In genomic region chr6:136677344-136677743, GRCh38 we compare ENCODE assay signal across 21 cellular contexts.
DNase-seq lines count a peak whose midpoint lies in the region; ATAC-seq and TF ChIP-seq lines count a peak whose summit lies in the region.
"Had no signal": no experiment of that assay in that cellular context is flagged by ENCODE, and none has a peak within 500 bp of the region (broad histone marks: within the 10 kb centered on the region; RNA-seq: fewer than 3 reads in every experiment).

No MANE protein-coding gene starts in this region.

- no peak overlapping the region for H3K4me3 Mint-ChIP-seq in Calu3 (ENCODE audit: low read depth, unreplicated experiment)
- no peak overlapping the region for H3K4me3 Mint-ChIP-seq in CD4-positive, alpha-beta T cell
- H3K4me3 Mint-ChIP-seq: IgD-negative memory B cell had no signal

- CTCF ChIA-PET in Calu3 (lab: Charles Lee), result interaction anchor here (0.6 to 2.1 kb wide), 3 partner anchors 36 to 115 kb away, joined by 3 to 9 read pairs (median 3); partner anchors contain the start of gene MAP3K5
- CTCF ChIA-PET in PC-3 (lab: Charles Lee), result no interaction called here
- CTCF ChIA-PET in CD4-positive, alpha-beta T cell (lab: Charles Lee), result interaction anchor here (1.0 to 1.9 kb wide), 2 partner anchors 34 to 115 kb away, joined by 3 to 7 read pairs; partner anchors contain the start of gene MAP3K5

- BruUV-seq in Calu3 (replicated peaks; lab: Mats Ljungman, UMichigan), result no TSS peak
- no TSS peak for BruUV-seq in PC-3 (replicated peaks; lab: Mats Ljungman, UMichigan)

- peak overlapping the region; percentile 45; the same call in 1 of the 2 replicates for H3K27ac ChIP-seq in PC-3 (ENCODE audit: low read length)
- H3K27ac ChIP-seq in epithelial cell of prostate, result peak overlapping the region; percentile 71
- H3K27ac ChIP-seq in tibial nerve, result no peak overlapping the region
- H3K27ac ChIP-seq in CD4-positive, alpha-beta T cell (ENCODE audit: low read depth, low read length), result no peak overlapping the region
- H3K27ac ChIP-seq: C4-2B had no signal

- H3K9me3 ChIP-seq in PC-3 (ENCODE audit: low read length) (no peaks in the 10 kb centered on the region), tibial nerve (no peaks in the 10 kb centered on the region)
- no peaks in the 10 kb centered on the region for H3K9me3 ChIP-seq in CD4-positive, alpha-beta T cell (ENCODE audit: control insufficient read depth, low read length)

- H3K27ac Mint-ChIP-seq in Calu3 (ENCODE audit: unreplicated experiment), result peak overlapping the region; percentile 71
- no peak overlapping the region for H3K27ac Mint-ChIP-seq in CD4-positive, alpha-beta T cell
- H3K27ac Mint-ChIP-seq: IgD-negative memory B cell had no signal

- no peak overlapping the region for H2AFZ ChIP-seq in PC-3 (ENCODE audit: low read length)

- H3K9me2 ChIP-seq in PC-3 (replicated peaks; ENCODE audit: low read length), result no peaks in the 10 kb centered on the region

- H3K4me3 ChIP-seq in PC-3 (ENCODE audit: low read length) (no peak overlapping the region), tibial nerve (no peak overlapping the region)

- no peak for TF ChIP-seq CTCF in Calu3 (IDR thresholded peaks at IDR 0.05; ENCODE audit: unreplicated experiment)
- TF ChIP-seq CTCF in PC-3 (conservative IDR thresholded peaks at IDR 0.05; ENCODE audit: low read depth, low read length), result no peak
- no peak for TF ChIP-seq CTCF in tibial nerve (IDR thresholded peaks at IDR 0.05)
- no peak for TF ChIP-seq CTCF in CD4-positive, alpha-beta T cell (IDR thresholded peaks at IDR 0.05)

- no peak overlapping the region for H3K9ac ChIP-seq in PC-3 (ENCODE audit: low read length)

- no peaks in the 10 kb centered on the region for H3F3A ChIP-seq in PC-3 (ENCODE audit: low read length, unreplicated experiment)

- peaks cover 5% of the 10 kb centered on the region for H3K36me3 Mint-ChIP-seq in Calu3 (ENCODE audit: insufficient read depth, unreplicated experiment)
- H3K36me3 Mint-ChIP-seq in CD4-positive, alpha-beta T cell (ENCODE audit: low read depth), result peaks cover 37% of the 10 kb centered on the region

- no peaks in the 10 kb centered on the region for H4K20me1 ChIP-seq in PC-3 (ENCODE audit: low read length)

- intact Hi-C loops in Calu3 (cut with micrococcal nuclease; ENCODE audit: unreplicated experiment), result loop anchor here (5.0 kb wide), 1 partner anchor 105 kb away; no protein-coding TSS in a partner anchor
- intact Hi-C loops in PC-3 (cut with micrococcal nuclease), result no loop called here
- intact Hi-C loops in CD4-positive, alpha-beta T cell (cut with DNase I, micrococcal nuclease), result no loop called here

- no peaks in the 10 kb centered on the region for H3K36me3 ChIP-seq in PC-3 (ENCODE audit: low read depth, low read length)
- H3K36me3 ChIP-seq in tibial nerve, result no peaks in the 10 kb centered on the region

- peaks cover 22% of the 10 kb centered on the region for H3K4me1 ChIP-seq in PC-3 (ENCODE audit: insufficient read depth, low read length)
- H3K4me1 ChIP-seq in tibial nerve, result peaks cover 0 to 6% (median 0%) of the 10 kb centered on the region in 4 donors

- no peak for TF ChIP-seq POLR2A in tibial nerve (IDR thresholded peaks at IDR 0.05)

- ATAC-seq in PC-3 (no peak), GM19463 (IDR thresholded peaks at IDR 0.05; ENCODE audit: unreplicated experiment) (no peak)
- no peak for ATAC-seq in CD4-positive, alpha-beta T cell (ENCODE audit: poor library complexity)

- POLR2A ChIA-PET in PC-3 (lab: Charles Lee; ENCODE audit: unreplicated experiment), result no interaction called here
- POLR2A ChIA-PET in CD4-positive, alpha-beta T cell (lab: Charles Lee), result interaction anchor here (0.6 to 0.7 kb wide), 2 partner anchors 115 to 306 kb away, joined by 3 to 4 read pairs; partner anchors contain the start of gene MAP3K5

- H3K9me3 Mint-ChIP-seq in Calu3 (ENCODE audit: low read depth, unreplicated experiment), result no peaks in the 10 kb centered on the region
- peaks cover 4% of the 10 kb centered on the region for H3K9me3 Mint-ChIP-seq in CD4-positive, alpha-beta T cell

- H3K4me1 Mint-ChIP-seq in Calu3 (ENCODE audit: low read depth, unreplicated experiment), result peaks cover 26% of the 10 kb centered on the region
- no peaks in the 10 kb centered on the region for H3K4me1 Mint-ChIP-seq in CD4-positive, alpha-beta T cell (ENCODE audit: low read depth)
- H3K4me1 Mint-ChIP-seq: IgD-negative memory B cell had no signal

- H3K27me3 Mint-ChIP-seq in Calu3 (ENCODE audit: unreplicated experiment), result no peaks in the 10 kb centered on the region
- no peaks in the 10 kb centered on the region for H3K27me3 Mint-ChIP-seq in CD4-positive, alpha-beta T cell
- H3K27me3 Mint-ChIP-seq: IgD-negative memory B cell had no signal

- H3K4me2 ChIP-seq in PC-3 (ENCODE audit: low read length), result peak overlapping the region; percentile 48

- TF ChIP-seq EP300 in tibial nerve (IDR thresholded peaks at IDR 0.05), result no peak

- H3K27me3 ChIP-seq in PC-3 (ENCODE audit: low read length) (no peaks in the 10 kb centered on the region), tibial nerve (no peaks in the 10 kb centered on the region)
- no peaks in the 10 kb centered on the region for H3K27me3 ChIP-seq in CD4-positive, alpha-beta T cell (ENCODE audit: control insufficient read depth, insufficient read depth, low read length)

- no peaks in the 10 kb centered on the region for H3K79me2 ChIP-seq in PC-3 (ENCODE audit: low read length)

- WGBS in tibial nerve, 2 donors, result 93 to 100% methylated on average over 4 of the region's 4 CpGs

- DNase-seq in Calu3 (no peak), PC-3 (peak; percentile 7), epithelial cell of prostate (ENCODE audit: low read depth, low spot score) (no peak), kidney tubule cell (ENCODE audit: low spot score) (peak; percentile 42), tibial nerve (ENCODE audit: low spot score in 2 of 2) (no peak), DMS 273 (lab: John Stamatoyannopoulos, UW; ENCODE audit: unreplicated experiment) (no peak)
- no peak for DNase-seq in CD4-positive, alpha-beta T cell
- DNase-seq: AML-193, DMS79, NCI-H1105, NCI-H146, NCI-H2029, NCI-H2171, NCI-H345, NCI-H524, NCI-H774, RPMI8226, SHP77 had no signal

Comparison
In these comparisons a context has a peak if more than half of its experiments do, and no peak if none do; other contexts are left out.
1. DNase-seq: peak in PC-3 (single experiment) and kidney tubule cell (single experiment); none in Calu3 (single experiment), epithelial cell of prostate (single experiment), tibial nerve (0 of 2), DMS 273 (single experiment) and CD4-positive, alpha-beta T cell (0 of 10).
2. H3K27ac ChIP-seq: peak in PC-3 (single experiment) and epithelial cell of prostate (single experiment); none in tibial nerve (0 of 4) and CD4-positive, alpha-beta T cell (single experiment).